Comparison of ENCODE assay signal across 1 cellular context in the genomic region with DNA sequence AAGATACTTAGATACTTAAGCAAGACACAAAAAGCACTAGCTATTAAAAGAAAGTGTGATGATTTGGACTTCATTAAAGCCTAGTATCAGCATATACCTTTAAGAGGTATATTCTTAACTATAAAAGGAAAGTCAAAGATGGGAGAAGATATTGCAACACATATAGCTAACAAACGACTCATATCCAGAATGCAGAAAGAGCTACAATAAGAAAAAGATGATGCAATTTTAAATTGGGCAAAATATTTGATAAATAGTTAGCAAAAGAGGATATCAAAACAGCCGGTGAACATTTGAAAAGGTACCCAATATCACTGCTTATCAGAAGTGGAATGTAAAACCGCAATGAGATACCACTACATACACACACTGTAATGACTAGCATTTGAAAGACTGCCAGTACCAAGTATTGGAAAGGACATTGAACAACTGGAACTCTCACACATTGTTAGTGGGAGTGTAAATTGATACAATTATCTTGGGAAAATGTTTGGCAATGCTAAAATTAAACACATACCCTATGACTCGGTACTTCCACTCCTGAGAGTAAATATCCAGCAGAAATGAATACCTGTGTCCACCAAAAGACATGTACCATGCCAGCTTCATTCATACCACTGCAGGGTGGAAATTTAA.
A peak's percentile ranks its signal among the peaks of the same experiment; 100 is the strongest.
TF ChIP-seq lines count a peak whose summit lies in the region.

No MANE protein-coding gene starts in this region.

TF ChIP-seq in HepG2, 621 proteins besides CTCF, POLR2A, EP300 and RAD21:
- TF ChIP-seq KDM4B (CRISPR knock-in tag; IDR thresholded peaks at IDR 0.05) = no peak
- no peak for TF ChIP-seq ZNF20 (CRISPR knock-in tag; IDR thresholded peaks at IDR 0.05)
- no peak for TF ChIP-seq RELA (CRISPR knock-in tag; IDR thresholded peaks at IDR 0.05)
- TF ChIP-seq CEBPB (IDR thresholded peaks at IDR 0.05; ENCODE audit: borderline replicate concordance, low read depth, low read length) = peak; percentile 43
- TF ChIP-seq ATF7 (IDR thresholded peaks at IDR 0.05) = peak; percentile 26; the same call in 1 of the 2 replicates
- no peak for TF ChIP-seq ATF7 (CRISPR knock-in tag; IDR thresholded peaks at IDR 0.05)
- TF ChIP-seq, protein P1, sequence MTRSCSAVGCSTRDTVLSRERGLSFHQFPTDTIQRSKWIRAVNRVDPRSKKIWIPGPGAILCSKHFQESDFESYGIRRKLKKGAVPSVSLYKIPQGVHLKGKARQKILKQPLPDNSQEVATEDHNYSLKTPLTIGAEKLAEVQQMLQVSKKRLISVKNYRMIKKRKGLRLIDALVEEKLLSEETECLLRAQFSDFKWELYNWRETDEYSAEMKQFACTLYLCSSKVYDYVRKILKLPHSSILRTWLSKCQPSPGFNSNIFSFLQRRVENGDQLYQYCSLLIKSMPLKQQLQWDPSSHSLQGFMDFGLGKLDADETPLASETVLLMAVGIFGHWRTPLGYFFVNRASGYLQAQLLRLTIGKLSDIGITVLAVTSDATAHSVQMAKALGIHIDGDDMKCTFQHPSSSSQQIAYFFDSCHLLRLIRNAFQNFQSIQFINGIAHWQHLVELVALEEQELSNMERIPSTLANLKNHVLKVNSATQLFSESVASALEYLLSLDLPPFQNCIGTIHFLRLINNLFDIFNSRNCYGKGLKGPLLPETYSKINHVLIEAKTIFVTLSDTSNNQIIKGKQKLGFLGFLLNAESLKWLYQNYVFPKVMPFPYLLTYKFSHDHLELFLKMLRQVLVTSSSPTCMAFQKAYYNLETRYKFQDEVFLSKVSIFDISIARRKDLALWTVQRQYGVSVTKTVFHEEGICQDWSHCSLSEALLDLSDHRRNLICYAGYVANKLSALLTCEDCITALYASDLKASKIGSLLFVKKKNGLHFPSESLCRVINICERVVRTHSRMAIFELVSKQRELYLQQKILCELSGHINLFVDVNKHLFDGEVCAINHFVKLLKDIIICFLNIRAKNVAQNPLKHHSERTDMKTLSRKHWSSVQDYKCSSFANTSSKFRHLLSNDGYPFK (CRISPR knock-in tag; IDR thresholded peaks at IDR 0.05; ENCODE audit: borderline replicate concordance) = no peak
- no peak for TF ChIP-seq HNRNPL (IDR thresholded peaks at IDR 0.05; ENCODE audit: low read depth, low read length)
